Comparison of ENCODE assay signal across 9 cellular contexts in genomic region chr6:28218312-28219248, GRCh38. TPM values are rescaled to one million over a fixed set of nuclear protein-coding genes. Genes with fewer than 3 reads are reported as not detected.
DNase-seq lines count a peak whose midpoint lies in the region; ATAC-seq, FAIRE-seq and TF ChIP-seq lines count a peak whose summit lies in the region.
"Had no signal": no experiment of that assay in that cellular context is flagged by ENCODE, and none has a peak within 500 bp of the region (broad histone marks: within the 10 kb centered on the region; RNA-seq: fewer than 3 reads in every experiment).

No MANE protein-coding gene starts in this region.

- peaks cover 8 to 11% of the 10 kb centered on the region in 2 donors for H3K36me3 Mint-ChIP-seq in activated naive CD4-positive, alpha-beta T cell treated with anti-CD3 and anti-CD28 coated beads, Interleukin-2, amount 50 U/mL, for 72 hours

- DNase-seq in AML-193 (lab: John Stamatoyannopoulos, UW) (peak; percentile 83 to 89), GM12892 (ENCODE audit: insufficient read length) (peak; percentile 69), NCI-H510A treated with DMSO at 0.1 percent for 48 hours (lab: John Stamatoyannopoulos, UW) (peak; percentile 35), Right ventricle myocardium inferior (ENCODE audit: missing footprints) (peak; percentile 92), occipital lobe (lab: John Stamatoyannopoulos, UW) (peak; percentile 18), OCI-M2 (lab: John Stamatoyannopoulos, UW; ENCODE audit: unreplicated experiment) (no peak)
- no peak for DNase-seq in activated naive CD4-positive, alpha-beta T cell treated with anti-CD3 and anti-CD28 coated beads, Interleukin-2, amount 50 U/mL, for 72 hours (ENCODE audit: low spot score in 2 of 2)

- intact Hi-C loops in Right ventricle myocardium inferior (cut with DNase I): loop anchor here (2.0 to 5.0 kb wide), 2 partner anchors 56 to 746 kb away; partner anchors contain the start of gene ZNF184

- peaks cover 0 to 6% of the 10 kb centered on the region in 2 donors for H3K9me3 Mint-ChIP-seq in activated naive CD4-positive, alpha-beta T cell treated with anti-CD3 and anti-CD28 coated beads, Interleukin-2, amount 50 U/mL, for 72 hours

- peak; percentile 90 for FAIRE-seq in GM12892 (lab: Jason Lieb, UNC)
- FAIRE-seq: TTC549 had no signal

- no peak overlapping the region for H3K27ac Mint-ChIP-seq in activated naive CD4-positive, alpha-beta T cell treated with anti-CD3 and anti-CD28 coated beads, Interleukin-2, amount 50 U/mL, for 72 hours

- peak; percentile 79 for ATAC-seq in HG03064 (IDR thresholded peaks at IDR 0.05; ENCODE audit: low read depth, unreplicated experiment)
- peak; percentile 62 to 93 for ATAC-seq in activated naive CD4-positive, alpha-beta T cell treated with anti-CD3 and anti-CD28 coated beads, Interleukin-2, amount 50 U/mL, for 72 hours
- peak; percentile 95 for ATAC-seq in Right ventricle myocardium inferior

- 0 out of 2 replicates have a peak, but pooled peaks have one; percentile 2 for TF ChIP-seq POLR2A in GM12892 (IDR thresholded peaks at IDR 0.05; ENCODE audit: low read depth, low read length)

RNA-seq across cellular contexts. Expression of gene ZSCAN9, which starts 6.5 kb away (rescaled TPM):
- 10.0 TPM for polyA plus RNA-seq in GM12892 (2012; ENCODE audit: missing spikeins)
- 1 to 10 TPM; 1.6 to 2.6 TPM for total RNA-seq in activated naive CD4-positive, alpha-beta T cell treated with anti-CD3 and anti-CD28 coated beads, Interleukin-2, amount 50 U/mL, for 72 hours
- total RNA-seq in Right ventricle myocardium inferior (9.4 TPM), occipital lobe (38.4 TPM)

RNA-seq across cellular contexts. Expression of gene ZKSCAN4, which starts 33.5 kb away (rescaled TPM):
- 3.9 TPM for polyA plus RNA-seq in GM12892 (2012; ENCODE audit: missing spikeins)
- 1 to 10 TPM; 2.4 to 5.1 TPM for total RNA-seq in activated naive CD4-positive, alpha-beta T cell treated with anti-CD3 and anti-CD28 coated beads, Interleukin-2, amount 50 U/mL, for 72 hours
- total RNA-seq in Right ventricle myocardium inferior: 2.5 TPM
- total RNA-seq in occipital lobe: 10.3 TPM

RNA-seq across cellular contexts. Expression of gene NKAPL, which starts 40.5 kb away (rescaled TPM):
- polyA plus RNA-seq in GM12892 (2012; ENCODE audit: missing spikeins): not detected
- not detected for total RNA-seq in activated naive CD4-positive, alpha-beta T cell treated with anti-CD3 and anti-CD28 coated beads, Interleukin-2, amount 50 U/mL, for 72 hours
- 7.4 TPM for total RNA-seq in Right ventricle myocardium inferior
- 4.1 TPM for total RNA-seq in occipital lobe

RNA-seq across cellular contexts. Expression of gene ZSCAN26, which starts 48.4 kb away (rescaled TPM):
- polyA plus RNA-seq in GM12892 (2012; ENCODE audit: missing spikeins): 9.0 TPM
- 1 to 10 TPM; 2.1 to 3.9 TPM for total RNA-seq in activated naive CD4-positive, alpha-beta T cell treated with anti-CD3 and anti-CD28 coated beads, Interleukin-2, amount 50 U/mL, for 72 hours
- 11.1 TPM for total RNA-seq in Right ventricle myocardium inferior
- total RNA-seq in occipital lobe: 40.7 TPM

Comparison
In these comparisons a context has a peak if more than half of its experiments do, and no peak if none do; other contexts are left out.
1. DNase-seq: peak in AML-193 (2 of 2), GM12892 (single experiment), NCI-H510A treated with DMSO at 0.1 percent for 48 hours (single experiment), Right ventricle myocardium inferior (single experiment) and occipital lobe (single experiment); none in activated naive CD4-positive, alpha-beta T cell treated with anti-CD3 and anti-CD28 coated beads, Interleukin-2, amount 50 U/mL, for 72 hours (0 of 2) and OCI-M2 (single experiment).
2. Peak in every context shown above with its lines, with median percentiles within 50 percentile points of each other: ATAC-seq.